Comparison of ENCODE assay signal across 10 cellular contexts in the genomic region with DNA sequence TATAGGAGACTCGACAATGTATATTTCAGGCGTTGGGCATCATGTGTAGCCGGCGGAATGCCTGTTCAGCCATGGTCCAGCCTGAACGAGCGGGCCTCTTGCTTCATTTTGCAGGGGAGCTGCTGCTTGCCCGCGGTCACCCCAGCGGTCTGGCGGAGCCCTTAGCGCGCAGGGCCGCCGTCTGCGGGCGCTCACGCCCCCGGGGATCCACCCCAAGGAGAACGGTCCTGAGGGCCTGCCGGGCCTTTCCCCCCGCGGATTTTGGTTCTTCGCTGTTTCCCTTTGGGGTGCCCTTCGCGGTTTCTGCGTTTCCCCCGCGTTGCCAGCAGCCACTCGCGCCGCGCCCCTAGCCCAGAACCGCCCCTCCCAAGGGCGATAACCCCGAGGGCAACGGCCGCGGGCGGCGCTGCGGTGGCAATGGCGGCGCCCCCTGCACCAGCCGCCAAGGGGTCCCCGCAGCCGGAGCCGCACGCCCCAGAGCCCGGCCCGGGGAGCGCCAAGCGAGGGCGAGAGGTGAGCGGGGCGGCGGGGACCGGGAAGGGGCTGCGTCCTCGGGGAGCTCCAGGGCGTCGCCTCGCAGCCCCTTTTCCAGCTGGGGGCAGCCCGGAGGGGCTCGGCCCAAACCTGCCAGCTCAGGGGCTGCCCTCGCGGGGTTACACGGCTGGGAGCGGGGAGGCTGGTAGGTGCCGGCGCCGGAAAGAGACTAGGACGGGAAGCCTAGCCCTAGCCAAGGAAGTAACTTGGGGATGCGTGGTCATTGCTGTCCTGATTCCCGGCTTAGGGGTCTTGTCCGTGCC. TPM values are rescaled to one million over a fixed set of nuclear protein-coding genes. Genes with fewer than 3 reads are reported as not detected.
DNase-seq lines count a peak whose midpoint lies in the region; ATAC-seq and TF ChIP-seq lines count a peak whose summit lies in the region.
"Had no signal": no experiment of that assay in that cellular context is flagged by ENCODE, and none has a peak within 500 bp of the region (broad histone marks: within the 10 kb centered on the region; RNA-seq: fewer than 3 reads in every experiment).

A gene with protein sequence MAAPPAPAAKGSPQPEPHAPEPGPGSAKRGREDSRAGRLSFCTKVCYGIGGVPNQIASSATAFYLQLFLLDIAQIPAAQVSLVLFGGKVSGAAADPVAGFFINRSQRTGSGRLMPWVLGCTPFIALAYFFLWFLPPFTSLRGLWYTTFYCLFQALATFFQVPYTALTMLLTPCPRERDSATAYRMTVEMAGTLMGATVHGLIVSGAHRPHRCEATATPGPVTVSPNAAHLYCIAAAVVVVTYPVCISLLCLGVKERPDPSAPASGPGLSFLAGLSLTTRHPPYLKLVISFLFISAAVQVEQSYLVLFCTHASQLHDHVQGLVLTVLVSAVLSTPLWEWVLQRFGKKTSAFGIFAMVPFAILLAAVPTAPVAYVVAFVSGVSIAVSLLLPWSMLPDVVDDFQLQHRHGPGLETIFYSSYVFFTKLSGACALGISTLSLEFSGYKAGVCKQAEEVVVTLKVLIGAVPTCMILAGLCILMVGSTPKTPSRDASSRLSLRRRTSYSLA (plus strand): TSS at position 406 of the 797 bp plus-strand sequence. CDS start 12 bp downstream, at position 418.

- H3K4me3 ChIP-seq in Caco-2 (ENCODE audit: low read depth, low read length) (peak within 1 kb of the TSS; percentile 40), ovary (peak within 1 kb of the TSS; percentile 7)

- peak; percentile 21 for ATAC-seq in T-helper 17 cell
- peak; percentile 52 for ATAC-seq in Right ventricle myocardium superior (ENCODE audit: poor library complexity)
- ATAC-seq in GM21717 (IDR thresholded peaks at IDR 0.05; ENCODE audit: unreplicated experiment): no peak
- ATAC-seq in HG03135 (IDR thresholded peaks at IDR 0.05; ENCODE audit: unreplicated experiment): no peak

- intact Hi-C loops in Caco-2 (cut with micrococcal nuclease; ENCODE audit: unreplicated experiment) (no loop called here), Right ventricle myocardium superior (cut with DNase I) (no loop called here), ovary (cut with DNase I) (no loop called here)

- no peaks in the 10 kb centered on the region for H3K9me3 Mint-ChIP-seq in Caco-2 (ENCODE audit: unreplicated experiment)
- H3K9me3 Mint-ChIP-seq: activated naive CD4-positive, alpha-beta T cell treated with anti-CD3 and anti-CD28 coated beads, Interleukin-2, amount 50 U/mL, for 72 hours had no signal

- H3K4me1 Mint-ChIP-seq in Caco-2 (ENCODE audit: low read depth, unreplicated experiment): peaks cover 20% of the 10 kb centered on the region
- peaks cover 2% of the 10 kb centered on the region for H3K4me1 Mint-ChIP-seq in T-helper 17 cell

- no peaks in the 10 kb centered on the region for H3K9me3 ChIP-seq in Caco-2
- H3K9me3 ChIP-seq in T-helper 17 cell (ENCODE audit: control insufficient read depth, low read length, poor library complexity, severe bottlenecking): no peaks in the 10 kb centered on the region
- H3K9me3 ChIP-seq in ovary: no peaks in the 10 kb centered on the region

- H3K27ac Mint-ChIP-seq in Caco-2 (ENCODE audit: unreplicated experiment) (no peak within 1 kb of the TSS), T-helper 17 cell (no peak within 1 kb of the TSS)
- H3K27ac Mint-ChIP-seq: activated naive CD4-positive, alpha-beta T cell treated with anti-CD3 and anti-CD28 coated beads, Interleukin-2, amount 50 U/mL, for 72 hours had no signal

- no peaks in the 10 kb centered on the region for H3K36me3 ChIP-seq in Caco-2 (ENCODE audit: control insufficient read depth, insufficient read depth, low read length)
- no peaks in the 10 kb centered on the region for H3K36me3 ChIP-seq in ovary

- TF ChIP-seq EP300 in ovary (IDR thresholded peaks at IDR 0.05): no peak

- TF ChIP-seq CTCF in Caco-2 (IDR thresholded peaks at IDR 0.05; ENCODE audit: insufficient read depth in 1 of 2, low read depth in 1 of 2, low read length in 1 of 2, severe bottlenecking in 1 of 2, unreplicated experiment in 1 of 2) (no peak), ovary (IDR thresholded peaks at IDR 0.05) (no peak)

- DNase-seq in Caco-2: peak in 1 of 2 experiments; percentile 35
- no peak for DNase-seq in T-helper 17 cell
- no peak for DNase-seq in Right ventricle myocardium superior
- no peak for DNase-seq in ovary
- no peak for DNase-seq in occipital lobe (lab: John Stamatoyannopoulos, UW)
- DNase-seq in NCI-H1694 (lab: John Stamatoyannopoulos, UW): no peak

- peaks cover 2% of the 10 kb centered on the region; the same call in 1 of the 2 replicates for H3K4me1 ChIP-seq in Caco-2
- H3K4me1 ChIP-seq in ovary (ENCODE audit: insufficient read depth): peaks cover 3% of the 10 kb centered on the region

- H3K4me3 Mint-ChIP-seq in Caco-2 (ENCODE audit: unreplicated experiment): peak within 1 kb of the TSS; percentile 63
- no peak within 1 kb of the TSS for H3K4me3 Mint-ChIP-seq in T-helper 17 cell

- POLR2A ChIA-PET in Caco-2 (lab: Charles Lee): interaction anchor here (0.6 kb wide), 1 partner anchor 18 kb away, joined by 3 read pairs; no protein-coding TSS in a partner anchor

- no peak within 1 kb of the TSS for H3K27ac ChIP-seq in ovary

- CTCF ChIA-PET in Caco-2 (lab: Charles Lee): interaction anchor here (1.2 kb wide), 1 partner anchor 74 kb away, joined by 4 read pairs; a partner anchor contains a TSS

- WGBS in ovary, 3 donors: 1 to 6% (median 4%) methylated on average over 53 to 75 of the region's 75 CpGs

- H3K27me3 ChIP-seq in Caco-2 (replicated peaks; ENCODE audit: control insufficient read depth, insufficient read depth, low read length) (no peaks in the 10 kb centered on the region), ovary (no peaks in the 10 kb centered on the region)

- H3K36me3 Mint-ChIP-seq in Caco-2 (ENCODE audit: insufficient read depth, unreplicated experiment) (no peaks in the 10 kb centered on the region), T-helper 17 cell (ENCODE audit: low read depth) (peaks cover 8% of the 10 kb centered on the region)
- H3K36me3 Mint-ChIP-seq: activated naive CD4-positive, alpha-beta T cell treated with anti-CD3 and anti-CD28 coated beads, Interleukin-2, amount 50 U/mL, for 72 hours had no signal

- H3K27me3 Mint-ChIP-seq in Caco-2 (ENCODE audit: insufficient read depth, unreplicated experiment) (no peaks in the 10 kb centered on the region), T-helper 17 cell (peaks cover 39% of the 10 kb centered on the region)

- BruUV-seq in Caco-2 (replicated peaks; lab: Mats Ljungman, UMichigan): no TSS peak

- no peak for TF ChIP-seq POLR2A in ovary (IDR thresholded peaks at IDR 0.05)

RNA-seq across cellular contexts. Expression of the gene that starts here (rescaled TPM):
- total RNA-seq in Caco-2 (2022) (0.44 and 0.48 TPM in 2 replicates), T-helper 17 cell (1 to 10 TPM in 1 of 2 donors, under 1 TPM in 1; 0.27 to 4.9 TPM), Right ventricle myocardium superior (not detected), ovary (under 1 TPM in 3 of 7 donors, not detected in 4; 0.07 to 0.47 (median 0.15) TPM), occipital lobe (not detected)
- polyA plus RNA-seq in ovary: under 1 TPM in 1 of 2 donors, not detected in 1; 0.02 TPM
- total RNA-seq: M059J had no signal

Comparison
In these comparisons a context has a peak if more than half of its experiments do, and no peak if none do; other contexts are left out.
1. Peak in ATAC-seq in Right ventricle myocardium superior; RNA of the gene not detected or under 1 TPM.